ENCODE assay signal across 21 cellular contexts in the genomic region with DNA sequence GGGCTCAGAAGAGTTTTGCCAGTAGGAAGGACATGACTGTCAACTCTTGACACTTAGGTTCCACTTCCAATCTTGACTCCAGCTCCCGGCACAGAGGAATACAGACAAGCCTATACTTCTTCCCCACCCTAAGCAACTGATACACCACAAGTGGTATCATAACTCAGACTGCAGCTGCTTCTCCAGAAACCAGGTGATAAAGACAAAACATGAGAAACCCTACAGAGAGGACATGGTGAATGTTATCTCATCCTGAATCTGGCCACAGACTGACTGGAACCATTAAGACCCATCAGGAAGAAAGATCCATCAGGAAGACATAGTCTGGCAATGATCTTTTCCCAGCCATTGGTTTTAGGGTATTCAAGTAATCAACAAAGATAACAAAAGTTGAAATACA.
"Had no signal": no experiment of that assay in that cellular context is flagged by ENCODE, and none has a peak within 500 bp of the region (broad histone marks: within the 10 kb centered on the region; RNA-seq: fewer than 3 reads in every experiment).

No MANE protein-coding gene starts in this region.

- H3K4me1 ChIP-seq: gastrocnemius medialis, left lung had no signal

- H3K27me3 Mint-ChIP-seq: activated CD4-positive, alpha-beta T cell treated with anti-CD3 and anti-CD28 coated beads for 36 hours; brain had no signal

- H3K4me3 Mint-ChIP-seq: activated CD4-positive, alpha-beta T cell treated with anti-CD3 and anti-CD28 coated beads for 36 hours; activated naive CD4-positive, alpha-beta T cell treated with anti-CD3 and anti-CD28 coated beads for 36 hours; brain; nephron progenitor cell; WTC11 had no signal

- ATAC-seq: activated CD4-positive, alpha-beta T cell treated with anti-CD3 and anti-CD28 coated beads for 36 hours; esophagus mucosa; gastrocnemius medialis; left lung; WTC11 had no signal

- DNase-seq: activated CD4-positive, alpha-beta T cell treated with anti-CD3 and anti-CD28 coated beads for 36 hours; activated CD4-positive, alpha-beta T cell treated with anti-CD3 and anti-CD28 coated beads, Interleukin-2, amount 50 U/mL, for 48 hours; activated naive CD4-positive, alpha-beta T cell treated with anti-CD3 and anti-CD28 coated beads for 36 hours; activated T-cell treated with anti-CD3 and anti-CD28 coated beads, Interleukin-2, amount 50 U/mL, for 1 hour; anterior cingulate cortex; gastrocnemius medialis; head of caudate nucleus; kidney; left lung; midbrain; nephron progenitor cell; occipital lobe; stimulated activated CD4-positive, alpha-beta T cell treated with anti-CD3 and anti-CD28 coated beads, Interleukin-12 subunit alpha, Interleukin-12 subunit beta, amount 100 ng/mL, for 4 hours; stimulated activated CD4-positive, alpha-beta T cell treated with anti-CD3 and anti-CD28 coated beads, Interleukin-1b, Interleukin-23, amount 100 ng/mL, for 48 hours; stimulated activated CD8-positive, alpha-beta memory T cell treated with anti-CD3 and anti-CD28 coated beads, Interleukin-4, amount 100 ng/mL, for 48 hours; stimulated activated naive CD4-positive, alpha-beta T cell; thyroid gland had no signal

- H3K27me3 ChIP-seq: gastrocnemius medialis, left lung, thyroid gland had no signal

- H3K9me3 ChIP-seq: gastrocnemius medialis, left lung, thyroid gland had no signal

- H3K27ac ChIP-seq: coronary artery, gastrocnemius medialis, left lung, thyroid gland had no signal

- H3K4me3 ChIP-seq: coronary artery, gastrocnemius medialis, left lung, thyroid gland had no signal

- H3K27ac Mint-ChIP-seq: activated CD4-positive, alpha-beta T cell treated with anti-CD3 and anti-CD28 coated beads for 36 hours; activated naive CD4-positive, alpha-beta T cell treated with anti-CD3 and anti-CD28 coated beads for 36 hours; nephron progenitor cell; WTC11 had no signal

- H3K4me1 Mint-ChIP-seq: nephron progenitor cell had no signal
